ENCODE assay signal across 8 cellular contexts in genomic region chr6:11231564-11232176, GRCh38. TPM values are rescaled to one million over a fixed set of nuclear protein-coding genes. Genes with fewer than 3 reads are reported as not detected.
DNase-seq lines count a peak whose midpoint lies in the region; TF ChIP-seq lines count a peak whose summit lies in the region.

No MANE protein-coding gene starts in this region.

- H3K4me3 Mint-ChIP-seq in dendritic cell treated with granulocyte-macrophage colony-stimulating factor and Interleukin-4, amounts not matched to agents 40 ng/mL and 50 ng/mL, for 4 days, result peak overlapping the region; percentile 87

- H3K4ac ChIP-seq in mesenchymal stem cell (ENCODE audit: low read depth in 1 of 2, low read length in 2 of 2), result no peak overlapping the region

- TF ChIP-seq CTCF in BE2C (IDR thresholded peaks at IDR 0.05; ENCODE audit: low read depth, low read length) (no peak), vagina (IDR thresholded peaks at IDR 0.05) (no peak)

- H3K27me3 Mint-ChIP-seq in dendritic cell treated with granulocyte-macrophage colony-stimulating factor and Interleukin-4, amounts not matched to agents 40 ng/mL and 50 ng/mL, for 4 days, result peaks cover 6% of the 10 kb centered on the region

- H3K9me3 Mint-ChIP-seq in dendritic cell treated with granulocyte-macrophage colony-stimulating factor and Interleukin-4, amounts not matched to agents 40 ng/mL and 50 ng/mL, for 4 days, result no peaks in the 10 kb centered on the region

- H3K4me3 ChIP-seq in BE2C (ENCODE audit: low read depth, low read length), result peak overlapping the region; percentile 50
- H3K4me3 ChIP-seq in MG63, result peak overlapping the region; percentile 67
- peak overlapping the region; percentile 80 to 86 for H3K4me3 ChIP-seq in mesenchymal stem cell (ENCODE audit: insufficient read depth in 1 of 2, low read depth in 1 of 2, low read length in 2 of 2)
- peak overlapping the region; percentile 45 to 56 for H3K4me3 ChIP-seq in vagina

- H3K4me1 ChIP-seq in BE2C (no peaks in the 10 kb centered on the region), mesenchymal stem cell (ENCODE audit: control insufficient read depth, insufficient read depth, low read depth, low read length) (peaks cover 12% of the 10 kb centered on the region), vagina (peaks cover 56% of the 10 kb centered on the region)

- no peak overlapping the region for H2BK5ac ChIP-seq in mesenchymal stem cell (ENCODE audit: low read depth, low read length, poor library complexity, severe bottlenecking)

- H3K27me3 ChIP-seq in BE2C (no peaks in the 10 kb centered on the region), MG63 (no peaks in the 10 kb centered on the region), mesenchymal stem cell (ENCODE audit: control insufficient read depth in 1 of 2, insufficient read depth in 1 of 2, low read length in 2 of 2) (no peaks in the 10 kb centered on the region), vagina (no peaks in the 10 kb centered on the region)

- DNase-seq in BE2C (no peak), MG63 (no peak), mesenchymal stem cell (no peak), vagina (ENCODE audit: extremely low spot score in 2 of 2) (no peak), COLO668 (lab: John Stamatoyannopoulos, UW; ENCODE audit: unreplicated experiment) (no peak), NCI-H2196 treated with DMSO at 0.1 percent for 48 hours (lab: John Stamatoyannopoulos, UW; ENCODE audit: unreplicated experiment) (no peak), T-helper 9 cell (no peak)

- no peak overlapping the region for H4K91ac ChIP-seq in mesenchymal stem cell (ENCODE audit: low read length)

- peaks cover 6% of the 10 kb centered on the region for H3K79me1 ChIP-seq in mesenchymal stem cell (replicated peaks; ENCODE audit: low read length, poor library complexity, severe bottlenecking)

- H3K27ac Mint-ChIP-seq in dendritic cell treated with granulocyte-macrophage colony-stimulating factor and Interleukin-4, amounts not matched to agents 40 ng/mL and 50 ng/mL, for 4 days, result peak overlapping the region; percentile 94

- H3K9me3 ChIP-seq in BE2C (no peaks in the 10 kb centered on the region), MG63 (no peaks in the 10 kb centered on the region), mesenchymal stem cell (ENCODE audit: control insufficient read depth, low read length) (no peaks in the 10 kb centered on the region), vagina (no peaks in the 10 kb centered on the region)

- TF ChIP-seq POLR2A in vagina (IDR thresholded peaks at IDR 0.05), result no peak

- intact Hi-C loops in dendritic cell treated with granulocyte-macrophage colony-stimulating factor and Interleukin-4, amounts not matched to agents 40 ng/mL and 50 ng/mL, for 4 days (cut with micrococcal nuclease), result loop anchor here (5.0 kb wide), 1 partner anchor 59 kb away; no protein-coding TSS in a partner anchor
- intact Hi-C loops in vagina (cut with DNase I), result loop anchor here (10.0 kb wide), 1 partner anchor 133 kb away; no protein-coding TSS in a partner anchor

- H2BK15ac ChIP-seq in mesenchymal stem cell (ENCODE audit: low read depth, poor library complexity, severe bottlenecking), result no peak overlapping the region

- no peak overlapping the region for H4K8ac ChIP-seq in mesenchymal stem cell (ENCODE audit: low read length)

- peak overlapping the region; percentile 93 for H3K9ac ChIP-seq in mesenchymal stem cell (ENCODE audit: low read length)

- 18% methylated on average over 4 of the region's 4 CpGs for WGBS in mesenchymal stem cell

- peak overlapping the region; percentile 66 to 69 for H3K18ac ChIP-seq in mesenchymal stem cell (ENCODE audit: low read depth in 1 of 2, low read length in 2 of 2)

- no peak overlapping the region for H2AK5ac ChIP-seq in mesenchymal stem cell (ENCODE audit: low read length, severe bottlenecking)

- no peak overlapping the region for H3K23ac ChIP-seq in mesenchymal stem cell (ENCODE audit: low read length in 2 of 2)

- peaks cover 8% of the 10 kb centered on the region for H3K36me3 Mint-ChIP-seq in dendritic cell treated with granulocyte-macrophage colony-stimulating factor and Interleukin-4, amounts not matched to agents 40 ng/mL and 50 ng/mL, for 4 days (ENCODE audit: low read depth)

- no peak overlapping the region for H3K14ac ChIP-seq in mesenchymal stem cell (ENCODE audit: low read length in 2 of 2)

- H3K27ac ChIP-seq in mesenchymal stem cell (ENCODE audit: low read length, poor library complexity, severe bottlenecking) (peak overlapping the region; percentile 83), vagina (peak overlapping the region; percentile 90)

- peaks cover 32% of the 10 kb centered on the region for H3K4me1 Mint-ChIP-seq in dendritic cell treated with granulocyte-macrophage colony-stimulating factor and Interleukin-4, amounts not matched to agents 40 ng/mL and 50 ng/mL, for 4 days (ENCODE audit: low read depth)

- H3K4me2 ChIP-seq in mesenchymal stem cell (ENCODE audit: low read length, poor library complexity, severe bottlenecking), result peak overlapping the region; percentile 78

- H3K36me3 ChIP-seq in BE2C (no peaks in the 10 kb centered on the region), MG63 (no peaks in the 10 kb centered on the region), mesenchymal stem cell (ENCODE audit: control insufficient read depth in 1 of 2, insufficient read depth in 2 of 2, low read depth in 1 of 2, low read length in 2 of 2) (no peaks in the 10 kb centered on the region), vagina (no peaks in the 10 kb centered on the region)

- H2AFZ ChIP-seq in mesenchymal stem cell (ENCODE audit: low read depth, low read length), result no peak overlapping the region

- H2BK12ac ChIP-seq in mesenchymal stem cell (ENCODE audit: low read length in 2 of 2), result no peak overlapping the region

- no peak overlapping the region for H2BK120ac ChIP-seq in mesenchymal stem cell (ENCODE audit: low read depth, low read length)

RNA-seq across cellular contexts. Expression of gene NEDD9, which starts 0.8 kb away (rescaled TPM):
- 0.17 TPM for polyA plus RNA-seq in BE2C (2012; ENCODE audit: insufficient read depth, insufficient read length, low read depth)
- 8.9 and 9.3 TPM in 2 replicates for total RNA-seq in MG63 (2014; rRNA removed; shearing (Covaris generic); ENCODE audit: low replicate concordance)
- 6.1 TPM for polyA plus RNA-seq in mesenchymal stem cell (2013, experiment 1 of 2)
- polyA plus RNA-seq in mesenchymal stem cell (2013, experiment 2 of 2), result 6.1 TPM
- 45.4 TPM for total RNA-seq in vagina
